ENCODE assay signal across 8 cellular contexts in the genomic region with DNA sequence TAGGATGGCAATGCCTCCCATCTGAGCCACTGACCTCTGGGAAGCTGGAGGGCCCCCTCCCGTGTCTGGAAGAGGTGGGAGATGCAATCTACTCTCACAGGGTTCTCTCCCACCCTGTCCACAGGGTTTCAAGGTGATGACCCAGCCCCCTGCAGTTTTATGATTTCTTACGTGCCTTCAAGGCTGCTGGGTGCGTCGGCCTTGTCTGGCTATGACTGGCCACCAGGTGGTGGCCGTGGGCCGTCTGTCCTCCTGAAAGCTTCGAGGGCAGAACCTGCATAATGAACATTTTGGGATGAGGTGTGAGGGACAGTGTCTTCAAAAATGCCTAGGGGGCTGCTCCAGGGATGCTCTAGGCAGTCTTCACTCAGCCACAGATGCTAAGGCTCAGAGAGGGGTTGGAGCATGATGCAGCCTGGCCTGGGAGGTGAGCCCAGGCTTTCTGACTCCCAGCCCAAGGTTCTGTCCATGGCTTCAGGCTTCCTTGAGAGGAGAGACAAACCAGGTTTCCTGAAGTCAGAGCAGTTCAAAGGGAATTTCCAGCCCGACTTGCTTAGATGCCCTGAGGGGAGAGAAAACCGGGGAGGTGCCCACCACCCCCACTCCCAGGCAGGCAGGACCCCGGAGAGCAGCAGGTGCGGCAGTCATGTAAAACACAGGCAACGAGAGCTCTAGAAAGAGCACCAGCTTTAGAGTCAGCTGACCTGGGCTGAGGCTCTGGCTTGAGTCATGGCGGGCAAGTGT. TPM values are rescaled to one million over a fixed set of nuclear protein-coding genes. Genes with fewer than 3 reads are reported as not detected.
DNase-seq lines count a peak whose midpoint lies in the region; ATAC-seq and TF ChIP-seq lines count a peak whose summit lies in the region.

No MANE protein-coding gene starts in this region.

- no peak overlapping the region for H2BK20ac ChIP-seq in IMR-90 (ENCODE audit: low read depth, low read length)

- no peak overlapping the region for H3K14ac ChIP-seq in IMR-90 (replicated peaks; ENCODE audit: low read depth, low read length)

- H3K4me3 Mint-ChIP-seq in activated CD4-positive, alpha-beta T cell treated with anti-CD3 and anti-CD28 coated beads, Interleukin-2, amount 10 ng/mL, durations not matched to agents 24 days and 14 days, result no peak overlapping the region
- H3K4me3 Mint-ChIP-seq in activated naive CD8-positive, alpha-beta T cell treated with anti-CD3 and anti-CD28 coated beads for 36 hours, result no peak overlapping the region

- WGBS in IMR-90 (ENCODE audit: extremely low coverage in 2 of 2, insufficient read length in 1 of 2), 2 experiments, result 22% methylated on average over 6 of the region's 13 CpGs; no CpG with 5 or more reads in 1 of the 2 experiments
- 33 to 58% (median 39%) methylated on average over 6 to 13 of the region's 13 CpGs for WGBS in stomach, 5 donors

- H3K9me3 Mint-ChIP-seq in activated CD4-positive, alpha-beta T cell treated with anti-CD3 and anti-CD28 coated beads, Interleukin-2, amount 10 ng/mL, durations not matched to agents 24 days and 14 days, result no peaks in the 10 kb centered on the region
- no peaks in the 10 kb centered on the region for H3K9me3 Mint-ChIP-seq in activated naive CD8-positive, alpha-beta T cell treated with anti-CD3 and anti-CD28 coated beads for 36 hours

- no peak for TF ChIP-seq POLR2A in IMR-90 (IDR thresholded peaks at IDR 0.05; ENCODE audit: low read depth, low read length)
- no peak for TF ChIP-seq POLR2A in stomach (IDR thresholded peaks at IDR 0.05)

- H2AK5ac ChIP-seq in IMR-90 (ENCODE audit: low read depth, low read length), result peak overlapping the region; percentile 44; the same call in 1 of the 2 replicates

- H2AFZ ChIP-seq in IMR-90 (replicated peaks; ENCODE audit: low read length, poor library complexity), result peak overlapping the region; percentile 71

- H3K4me1 Mint-ChIP-seq in activated CD4-positive, alpha-beta T cell treated with anti-CD3 and anti-CD28 coated beads, Interleukin-2, amount 10 ng/mL, durations not matched to agents 24 days and 14 days, result peaks cover 10% of the 10 kb centered on the region
- peaks cover 72% of the 10 kb centered on the region for H3K4me1 Mint-ChIP-seq in activated naive CD8-positive, alpha-beta T cell treated with anti-CD3 and anti-CD28 coated beads for 36 hours

- H3K4ac ChIP-seq in IMR-90 (ENCODE audit: low read depth, low read length), result 0 out of 2 replicates have a peak overlapping the region, but pooled peaks have one; percentile 12

- H4K91ac ChIP-seq in IMR-90 (ENCODE audit: insufficient read depth, low read depth, low read length), result no peak overlapping the region

- ATAC-seq in IMR-90 (ENCODE audit: low read depth), result peak; percentile 74

- TF ChIP-seq CTCF in IMR-90 (conservative IDR thresholded peaks at IDR 0.05; ENCODE audit: low read depth, low read length), result peak; percentile 84
- peak in 5 of 7 experiments; percentile 41 to 65 (median 62) for TF ChIP-seq CTCF in stomach (IDR thresholded peaks at IDR 0.05)

- CTCF ChIA-PET in IMR-90 (lab: Yijun Ruan, JAX), result interaction anchor here (0.6 to 3.1 kb wide), 3 partner anchors 177 to 347 kb away, joined by 3 to 16 read pairs (median 4); no protein-coding TSS in a partner anchor

- TF ChIP-seq RAD21 in IMR-90 (IDR thresholded peaks at IDR 0.05; ENCODE audit: low read length), result peak; percentile 93

- H2BK5ac ChIP-seq in IMR-90 (ENCODE audit: low read depth, low read length, poor library complexity, severe bottlenecking), result no peak overlapping the region

- no peaks in the 10 kb centered on the region for H3K36me3 ChIP-seq in IMR-90 (ENCODE audit: control insufficient read depth, insufficient read depth, low read length)
- peaks cover 0 to 33% (median 18%) of the 10 kb centered on the region in 4 donors for H3K36me3 ChIP-seq in stomach
- peaks cover 12% of the 10 kb centered on the region for H3K36me3 ChIP-seq in effector memory CD4-positive, alpha-beta T cell (ENCODE audit: control insufficient read depth, insufficient read depth, low read length)

- H3K27me3 ChIP-seq in IMR-90 (ENCODE audit: control insufficient read depth, insufficient read depth, low read length) (no peaks in the 10 kb centered on the region), stomach (no peaks in the 10 kb centered on the region)
- H3K27me3 ChIP-seq in effector memory CD4-positive, alpha-beta T cell (replicated peaks; ENCODE audit: control insufficient read depth, insufficient read depth, low read length, poor library complexity, severe bottlenecking), result no peaks in the 10 kb centered on the region

- peak; percentile 56 for DNase-seq in activated CD4-positive, alpha-beta T cell treated with anti-CD3 and anti-CD28 coated beads, Interleukin-2, amount 10 ng/mL, durations not matched to agents 24 days and 14 days
- no peak for DNase-seq in activated CD4-positive, alpha-beta T cell treated with anti-CD3 and anti-CD28 coated beads for 4 hours
- DNase-seq in IMR-90 (peak; percentile 61), hippocampal formation (lab: John Stamatoyannopoulos, UW) (peak; percentile 10 to 25), stomach (peak; percentile 49)
- DNase-seq in activated naive CD8-positive, alpha-beta T cell treated with anti-CD3 and anti-CD28 coated beads for 36 hours, result no peak
- DNase-seq in stimulated activated CD4-positive, alpha-beta T cell treated with anti-CD3 and anti-CD28 coated beads, Interleukin-4, amount 100 ng/mL, for 24 hours, result no peak
- DNase-seq in effector memory CD4-positive, alpha-beta T cell, result no peak

- no peak overlapping the region for H4K8ac ChIP-seq in IMR-90 (ENCODE audit: low read depth in 2 of 2, low read length in 2 of 2)

- H3K27ac ChIP-seq in IMR-90 (ENCODE audit: insufficient read depth, low read length) (no peak overlapping the region), stomach (no peak overlapping the region)
- H3K27ac ChIP-seq in effector memory CD4-positive, alpha-beta T cell (ENCODE audit: insufficient read depth, low read length, poor library complexity, severe bottlenecking), result no peak overlapping the region

- H2BK120ac ChIP-seq in IMR-90 (ENCODE audit: low read depth, low read length), result peak overlapping the region; percentile 50; the same call in 1 of the 2 replicates

- H4K20me1 ChIP-seq in IMR-90 (ENCODE audit: insufficient read depth, low read length), result no peaks in the 10 kb centered on the region

- in situ Hi-C loops in IMR-90 (cut with MboI; ENCODE audit: low sequenced_read_pairs), result loop anchor here (25.0 kb wide), 2 partner anchors 180 to 505 kb away; no protein-coding TSS in a partner anchor

- no peak overlapping the region for H2BK15ac ChIP-seq in IMR-90 (ENCODE audit: low read depth, low read length)

- no peaks in the 10 kb centered on the region for H3K27me3 Mint-ChIP-seq in activated CD4-positive, alpha-beta T cell treated with anti-CD3 and anti-CD28 coated beads, Interleukin-2, amount 10 ng/mL, durations not matched to agents 24 days and 14 days
- H3K27me3 Mint-ChIP-seq in activated naive CD8-positive, alpha-beta T cell treated with anti-CD3 and anti-CD28 coated beads for 36 hours, result no peaks in the 10 kb centered on the region

- no peak overlapping the region for H4K5ac ChIP-seq in IMR-90 (ENCODE audit: low read depth, low read length)

- H3K27ac Mint-ChIP-seq in activated CD4-positive, alpha-beta T cell treated with anti-CD3 and anti-CD28 coated beads, Interleukin-2, amount 10 ng/mL, durations not matched to agents 24 days and 14 days, result no peak overlapping the region
- peak overlapping the region; percentile 32 for H3K27ac Mint-ChIP-seq in activated naive CD8-positive, alpha-beta T cell treated with anti-CD3 and anti-CD28 coated beads for 36 hours

- POLR2A ChIA-PET in IMR-90 (lab: Charles Lee; ENCODE audit: unreplicated experiment), result interaction anchor here (0.6 kb wide), 1 partner anchor 12 kb away, joined by 3 read pairs; no protein-coding TSS in a partner anchor

- intact Hi-C loops in activated CD4-positive, alpha-beta T cell treated with anti-CD3 and anti-CD28 coated beads, Interleukin-2, amount 10 ng/mL, durations not matched to agents 24 days and 14 days (cut with micrococcal nuclease), result no loop called here
- intact Hi-C loops in IMR-90 (cut with micrococcal nuclease) (loop anchor here (1.0 to 5.0 kb wide), 5 partner anchors 44 to 400 kb away; no protein-coding TSS in a partner anchor), stomach (cut with DNase I; ENCODE audit: low total_unique reads) (no loop called here)

- H3K36me3 Mint-ChIP-seq in activated CD4-positive, alpha-beta T cell treated with anti-CD3 and anti-CD28 coated beads, Interleukin-2, amount 10 ng/mL, durations not matched to agents 24 days and 14 days (ENCODE audit: low read depth), result peaks cover 23% of the 10 kb centered on the region
- H3K36me3 Mint-ChIP-seq in activated naive CD8-positive, alpha-beta T cell treated with anti-CD3 and anti-CD28 coated beads for 36 hours, result peaks cover 4% of the 10 kb centered on the region

- no peak overlapping the region for H3K18ac ChIP-seq in IMR-90 (ENCODE audit: low read depth, low read length)

- no TSS peak for BruUV-seq in IMR-90 (replicated peaks; lab: Mats Ljungman, UMichigan)

- H3K4me2 ChIP-seq in IMR-90 (ENCODE audit: low read depth, low read length), result no peak overlapping the region

- dilution Hi-C loops in IMR-90 (cut with HindIII; ENCODE audit: low sequenced_read_pairs, unreplicated experiment), result no loop called here

- H3K23ac ChIP-seq in IMR-90 (ENCODE audit: low read depth, low read length), result no peak overlapping the region

- H3K4me3 ChIP-seq in IMR-90 (ENCODE audit: insufficient read depth, low read depth, low read length), result no peak overlapping the region
- H3K4me3 ChIP-seq in stomach, result no peak overlapping the region
- no peak overlapping the region for H3K4me3 ChIP-seq in effector memory CD4-positive, alpha-beta T cell (ENCODE audit: insufficient read depth, low read depth, low read length, poor library complexity, severe bottlenecking)

- H3K9me3 ChIP-seq in IMR-90 (ENCODE audit: control insufficient read depth, insufficient read depth, low read length), result no peaks in the 10 kb centered on the region
- H3K9me3 ChIP-seq in stomach, result no peaks in the 10 kb centered on the region
- H3K9me3 ChIP-seq in effector memory CD4-positive, alpha-beta T cell (ENCODE audit: control insufficient read depth, low read length), result no peaks in the 10 kb centered on the region

- no peak for TF ChIP-seq EP300 in stomach (IDR thresholded peaks at IDR 0.05)

- no peaks in the 10 kb centered on the region for H3K79me1 ChIP-seq in IMR-90 (ENCODE audit: low read depth in 1 of 2, low read length in 2 of 2)

- no peak overlapping the region for H3K9ac ChIP-seq in IMR-90 (ENCODE audit: low read depth, low read length)

- peak overlapping the region; percentile 3 for H2AK9ac ChIP-seq in IMR-90 (replicated peaks; ENCODE audit: low read depth, low read length, poor library complexity)

- peaks cover 13% of the 10 kb centered on the region for H3K4me1 ChIP-seq in IMR-90 (ENCODE audit: control insufficient read depth, insufficient read depth, low read length)
- H3K4me1 ChIP-seq in stomach, result peaks cover 0 to 33% (median 12%) of the 10 kb centered on the region in 4 donors
- H3K4me1 ChIP-seq in effector memory CD4-positive, alpha-beta T cell (ENCODE audit: control insufficient read depth, insufficient read depth, low read length, poor library complexity, severe bottlenecking), result peaks cover 38% of the 10 kb centered on the region

- H3K56ac ChIP-seq in IMR-90 (ENCODE audit: extremely low read depth, insufficient read depth, low read length), result no peak overlapping the region

- H3K9me1 ChIP-seq in IMR-90 (ENCODE audit: insufficient read depth, low read length), result peaks cover 7% of the 10 kb centered on the region

RNA-seq across cellular contexts. Expression of gene ISG20, which starts 18.7 kb away (rescaled TPM):
- 33.9 and 35.5 TPM in 2 replicates for total RNA-seq in activated CD4-positive, alpha-beta T cell treated with anti-CD3 and anti-CD28 coated beads, Interleukin-2, amount 10 ng/mL, durations not matched to agents 24 days and 14 days
- total RNA-seq in IMR-90 (2012; rRNA removed) (0.72 and 1.1 TPM in 2 replicates), stomach (100 to 1,000 TPM in 1 of 5 donors, 10 to 100 TPM in 4; 15.6 to 104 (median 65.9) TPM)
- polyA plus RNA-seq in IMR-90 (2012; rRNA removed) (1.2 and 3.1 TPM in 2 replicates), stomach (100 to 1,000 TPM in 1 of 3 donors, 10 to 100 TPM in 2; 51.9 to 137 (median 81.9) TPM)
- 1.7 and 3.0 TPM in 2 replicates for polyA plus RNA-seq in IMR-90 (2012; cell fraction: cytosol; rRNA removed)
- 3.5 and 5.7 TPM in 2 replicates for polyA plus RNA-seq in IMR-90 (2012; cell fraction: nucleus; rRNA removed; ENCODE audit: low replicate concordance)
- total RNA-seq in activated naive CD8-positive, alpha-beta T cell treated with anti-CD3 and anti-CD28 coated beads for 36 hours, result 100 to 1,000 TPM; 108 to 110 TPM

RNA-seq across cellular contexts. Expression of gene AEN, which starts 36.4 kb away (rescaled TPM):
- 72.4 and 75.7 TPM in 2 replicates for total RNA-seq in activated CD4-positive, alpha-beta T cell treated with anti-CD3 and anti-CD28 coated beads, Interleukin-2, amount 10 ng/mL, durations not matched to agents 24 days and 14 days
- total RNA-seq in IMR-90 (2012; rRNA removed) (85.5 and 91.4 TPM in 2 replicates), stomach (10 to 100 TPM in 4 of 5 donors, 1 to 10 TPM in 1; 1.8 to 35.3 (median 19.9) TPM)
- polyA plus RNA-seq in IMR-90 (2012; rRNA removed) (48.6 and 55.4 TPM in 2 replicates), stomach (10 to 100 TPM in 2 of 3 donors, 1 to 10 TPM in 1; 9.6 to 16.1 (median 12.1) TPM)
- polyA plus RNA-seq in IMR-90 (2012; cell fraction: cytosol; rRNA removed), result 28.8 and 37.7 TPM in 2 replicates
- 139 and 157 TPM in 2 replicates for polyA plus RNA-seq in IMR-90 (2012; cell fraction: nucleus; rRNA removed; ENCODE audit: low replicate concordance)
- total RNA-seq in activated naive CD8-positive, alpha-beta T cell treated with anti-CD3 and anti-CD28 coated beads for 36 hours, result 10 to 100 TPM; 76.1 to 81.8 TPM

Comparison
In these comparisons a context has a peak if more than half of its experiments do, and no peak if none do; other contexts are left out.
1. DNase-seq: peak in activated CD4-positive, alpha-beta T cell treated with anti-CD3 and anti-CD28 coated beads, Interleukin-2, amount 10 ng/mL, durations not matched to agents 24 days and 14 days (single experiment), IMR-90 (single experiment), hippocampal formation (2 of 2) and stomach (single experiment); none in activated CD4-positive, alpha-beta T cell treated with anti-CD3 and anti-CD28 coated beads for 4 hours (0 of 2), activated naive CD8-positive, alpha-beta T cell treated with anti-CD3 and anti-CD28 coated beads for 36 hours (single experiment), stimulated activated CD4-positive, alpha-beta T cell treated with anti-CD3 and anti-CD28 coated beads, Interleukin-4, amount 100 ng/mL, for 24 hours (single experiment) and effector memory CD4-positive, alpha-beta T cell (0 of 3).